Comparison of ENCODE assay signal across 16 cellular contexts in the genomic region with DNA sequence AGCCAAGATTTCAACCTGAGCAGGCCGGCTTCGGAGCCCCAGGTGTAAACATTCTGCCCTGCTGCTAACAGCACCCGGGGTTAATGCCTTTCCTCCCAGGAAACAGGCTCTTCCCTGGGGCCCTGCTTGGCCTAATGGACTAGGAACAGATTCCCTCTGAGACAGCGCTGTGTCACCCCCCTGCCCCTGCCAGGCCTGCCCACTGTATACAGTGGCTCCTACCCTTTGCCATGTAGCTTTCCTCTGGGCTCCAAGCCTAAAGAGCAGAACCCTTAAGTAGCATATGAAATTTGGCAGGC. TPM values are rescaled to one million over a fixed set of nuclear protein-coding genes. Genes with fewer than 3 reads are reported as not detected.
DNase-seq lines count a peak whose midpoint lies in the region; ATAC-seq and TF ChIP-seq lines count a peak whose summit lies in the region.
"Had no signal": no experiment of that assay in that cellular context is flagged by ENCODE, and none has a peak within 500 bp of the region (broad histone marks: within the 10 kb centered on the region; RNA-seq: fewer than 3 reads in every experiment).

No MANE protein-coding gene starts in this region.

- peak overlapping the region in 1 of 2 experiments; percentile 24 for H3K4ac ChIP-seq in mesenchymal stem cell (ENCODE audit: low read depth in 1 of 2, low read length in 2 of 2)

- no peak overlapping the region for H2BK120ac ChIP-seq in mesenchymal stem cell (ENCODE audit: low read depth, low read length)

- TF ChIP-seq CTCF in VCaP (conservative IDR thresholded peaks at IDR 0.05), result no peak

- H3K23ac ChIP-seq in mesenchymal stem cell (ENCODE audit: low read length in 2 of 2), result no peak overlapping the region

- H2BK5ac ChIP-seq in mesenchymal stem cell (ENCODE audit: low read depth, low read length, poor library complexity, severe bottlenecking), result no peak overlapping the region

- H3K4me1 ChIP-seq in mesenchymal stem cell (ENCODE audit: control insufficient read depth, insufficient read depth, low read depth, low read length), result peaks cover 12% of the 10 kb centered on the region

- no peak overlapping the region for H3K4me3 ChIP-seq in mesenchymal stem cell (ENCODE audit: insufficient read depth in 1 of 2, low read depth in 1 of 2, low read length in 2 of 2)

- peak overlapping the region; percentile 41 to 67 for H2BK12ac ChIP-seq in mesenchymal stem cell (ENCODE audit: low read length in 2 of 2)

- no peak overlapping the region for H2AFZ ChIP-seq in mesenchymal stem cell (ENCODE audit: low read depth, low read length)

- peak overlapping the region in 1 of 2 experiments; percentile 63 for H3K14ac ChIP-seq in mesenchymal stem cell (ENCODE audit: low read length in 2 of 2)

- peak overlapping the region in 1 of 2 experiments; percentile 42 for H3K18ac ChIP-seq in mesenchymal stem cell (ENCODE audit: low read depth in 1 of 2, low read length in 2 of 2)

- peak overlapping the region; percentile 75 for H2BK15ac ChIP-seq in mesenchymal stem cell (ENCODE audit: low read depth, poor library complexity, severe bottlenecking)

- peak overlapping the region; percentile 7 for H3K9ac ChIP-seq in mesenchymal stem cell (ENCODE audit: low read length)

- H3K27ac ChIP-seq in VCaP (peak overlapping the region; percentile 92; the same call in 1 of the 2 replicates), mesenchymal stem cell (ENCODE audit: low read length, poor library complexity, severe bottlenecking) (no peak overlapping the region), temporal lobe (ENCODE audit: low read depth, low read length) (peak overlapping the region; percentile 53)
- H3K27ac ChIP-seq: RWPE1 had no signal

- H3K4me2 ChIP-seq in mesenchymal stem cell (ENCODE audit: low read length, poor library complexity, severe bottlenecking), result no peak overlapping the region

- H3K36me3 ChIP-seq in mesenchymal stem cell (ENCODE audit: control insufficient read depth in 1 of 2, insufficient read depth in 2 of 2, low read depth in 1 of 2, low read length in 2 of 2), result no peaks in the 10 kb centered on the region

- no peaks in the 10 kb centered on the region for H3K9me3 ChIP-seq in mesenchymal stem cell (ENCODE audit: control insufficient read depth, low read length)

- ATAC-seq in GM18498 (IDR thresholded peaks at IDR 0.05; ENCODE audit: unreplicated experiment) (no peak), HG03025 (IDR thresholded peaks at IDR 0.05; ENCODE audit: low FRiP score, unreplicated experiment) (no peak)
- ATAC-seq: HepG2 had no signal

- H3K27me3 ChIP-seq in mesenchymal stem cell (ENCODE audit: control insufficient read depth in 1 of 2, insufficient read depth in 1 of 2, low read length in 2 of 2), result peaks cover 6 to 18% of the 10 kb centered on the region in 2 experiments

- no peaks in the 10 kb centered on the region for H3K79me1 ChIP-seq in mesenchymal stem cell (replicated peaks; ENCODE audit: low read length, poor library complexity, severe bottlenecking)

- 93% methylated on average over 4 of the region's 4 CpGs for WGBS in mesenchymal stem cell

- peak; percentile 34 for DNase-seq in activated effector memory CD4-positive, alpha-beta T cell treated with anti-CD3 and anti-CD28 coated beads, Interleukin-2, amount 50 U/mL, for 16 hours
- no peak for DNase-seq in activated effector memory CD4-positive, alpha-beta T cell treated with Interleukin-2 at 50 U/mL for 16 hours
- no peak for DNase-seq in mesenchymal stem cell
- DNase-seq in effector CD8-positive, alpha-beta T cell (lab: John Stamatoyannopoulos, UW), result no peak
- DNase-seq: C1 segment of cervical spinal cord, DMS153, KG1, NCI-H146, NCI-H2081, NCI-H774 had no signal

- no peak overlapping the region for H2AK5ac ChIP-seq in mesenchymal stem cell (ENCODE audit: low read length, severe bottlenecking)

- no peak overlapping the region for H4K8ac ChIP-seq in mesenchymal stem cell (ENCODE audit: low read length)

- peak overlapping the region; percentile 71 for H4K91ac ChIP-seq in mesenchymal stem cell (ENCODE audit: low read length)

RNA-seq across cellular contexts. Expression of a gene that starts 28.3 kb away (rescaled TPM):
- polyA plus RNA-seq in mesenchymal stem cell (2013, experiment 1 of 2), result 4.1 TPM
- 4.4 TPM for polyA plus RNA-seq in mesenchymal stem cell (2013, experiment 2 of 2)
- 4.7 TPM for total RNA-seq in temporal lobe

RNA-seq across cellular contexts. Expression of a gene that starts 32.5 kb away (rescaled TPM):
- 0.30 TPM for polyA plus RNA-seq in mesenchymal stem cell (2013, experiment 1 of 2)
- 0.27 TPM for polyA plus RNA-seq in mesenchymal stem cell (2013, experiment 2 of 2)
- 24.6 TPM for total RNA-seq in temporal lobe
- total RNA-seq: HepG2 had no signal
- polyA plus RNA-seq: HepG2 had no signal

RNA-seq across cellular contexts. Expression of a gene that starts 43.0 kb away (rescaled TPM):
- 23.5 TPM for polyA plus RNA-seq in mesenchymal stem cell (2013, experiment 1 of 2)
- polyA plus RNA-seq in mesenchymal stem cell (2013, experiment 2 of 2), result 22.0 TPM
- 9.3 TPM for total RNA-seq in temporal lobe
